In the genomic region with DNA sequence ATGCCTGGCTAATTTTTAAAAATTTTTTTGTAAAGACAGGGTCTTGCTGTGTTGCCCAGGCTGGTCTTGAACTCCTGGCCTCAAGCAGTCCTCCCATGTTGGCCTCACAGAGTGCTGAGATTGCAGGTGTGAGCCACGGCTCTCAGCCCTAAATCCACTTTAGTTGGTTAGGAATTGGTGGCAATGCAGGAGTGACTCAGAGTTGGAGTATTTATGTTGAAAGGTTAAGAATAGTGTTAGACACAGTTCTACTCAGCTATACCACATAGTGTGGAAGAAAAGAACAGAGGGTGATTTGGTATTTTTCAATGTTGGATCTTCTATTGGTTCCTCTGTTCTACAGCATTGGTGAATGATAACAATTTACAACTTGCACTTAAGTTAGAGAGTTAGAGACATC, we compare ENCODE assay signal across 1 cellular context.
TF ChIP-seq lines count a peak whose summit lies in the region.

No MANE protein-coding gene starts in this region.

TF ChIP-seq in GM23338, 12 proteins besides CTCF, POLR2A, EP300 and RAD21:
- TF ChIP-seq, protein P1, sequence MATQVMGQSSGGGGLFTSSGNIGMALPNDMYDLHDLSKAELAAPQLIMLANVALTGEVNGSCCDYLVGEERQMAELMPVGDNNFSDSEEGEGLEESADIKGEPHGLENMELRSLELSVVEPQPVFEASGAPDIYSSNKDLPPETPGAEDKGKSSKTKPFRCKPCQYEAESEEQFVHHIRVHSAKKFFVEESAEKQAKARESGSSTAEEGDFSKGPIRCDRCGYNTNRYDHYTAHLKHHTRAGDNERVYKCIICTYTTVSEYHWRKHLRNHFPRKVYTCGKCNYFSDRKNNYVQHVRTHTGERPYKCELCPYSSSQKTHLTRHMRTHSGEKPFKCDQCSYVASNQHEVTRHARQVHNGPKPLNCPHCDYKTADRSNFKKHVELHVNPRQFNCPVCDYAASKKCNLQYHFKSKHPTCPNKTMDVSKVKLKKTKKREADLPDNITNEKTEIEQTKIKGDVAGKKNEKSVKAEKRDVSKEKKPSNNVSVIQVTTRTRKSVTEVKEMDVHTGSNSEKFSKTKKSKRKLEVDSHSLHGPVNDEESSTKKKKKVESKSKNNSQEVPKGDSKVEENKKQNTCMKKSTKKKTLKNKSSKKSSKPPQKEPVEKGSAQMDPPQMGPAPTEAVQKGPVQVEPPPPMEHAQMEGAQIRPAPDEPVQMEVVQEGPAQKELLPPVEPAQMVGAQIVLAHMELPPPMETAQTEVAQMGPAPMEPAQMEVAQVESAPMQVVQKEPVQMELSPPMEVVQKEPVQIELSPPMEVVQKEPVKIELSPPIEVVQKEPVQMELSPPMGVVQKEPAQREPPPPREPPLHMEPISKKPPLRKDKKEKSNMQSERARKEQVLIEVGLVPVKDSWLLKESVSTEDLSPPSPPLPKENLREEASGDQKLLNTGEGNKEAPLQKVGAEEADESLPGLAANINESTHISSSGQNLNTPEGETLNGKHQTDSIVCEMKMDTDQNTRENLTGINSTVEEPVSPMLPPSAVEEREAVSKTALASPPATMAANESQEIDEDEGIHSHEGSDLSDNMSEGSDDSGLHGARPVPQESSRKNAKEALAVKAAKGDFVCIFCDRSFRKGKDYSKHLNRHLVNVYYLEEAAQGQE (IDR thresholded peaks at IDR 0.05; ENCODE audit: unreplicated experiment): no peak
